8 cellular contexts compared by ENCODE assay signal in genomic region chr6:5471044-5471443, GRCh38.
DNase-seq lines count a peak whose midpoint lies in the region; ATAC-seq and TF ChIP-seq lines count a peak whose summit lies in the region.

No MANE protein-coding gene starts in this region.

- H3K36me3 Mint-ChIP-seq in activated CD4-positive, alpha-beta T cell treated with anti-CD3 and anti-CD28 coated beads for 36 hours (ENCODE audit: low read depth) = no peaks in the 10 kb centered on the region
- no peaks in the 10 kb centered on the region for H3K36me3 Mint-ChIP-seq in chondrocyte (ENCODE audit: low read depth)

- no peaks in the 10 kb centered on the region for H3K9me3 Mint-ChIP-seq in activated CD4-positive, alpha-beta T cell treated with anti-CD3 and anti-CD28 coated beads for 36 hours (ENCODE audit: low read depth)
- H3K9me3 Mint-ChIP-seq in chondrocyte (ENCODE audit: low read depth) = no peaks in the 10 kb centered on the region

- peak; percentile 53 for TF ChIP-seq CTCF in GM12801 (IDR thresholded peaks at IDR 0.05; ENCODE audit: extremely low read depth, insufficient read length)
- peak; percentile 98 for TF ChIP-seq CTCF in chondrocyte (IDR thresholded peaks at IDR 0.05)
- no peak for TF ChIP-seq CTCF in omental fat pad (IDR thresholded peaks at IDR 0.05)

- H3K4me3 Mint-ChIP-seq in activated CD4-positive, alpha-beta T cell treated with anti-CD3 and anti-CD28 coated beads for 36 hours = no peak overlapping the region
- no peak overlapping the region for H3K4me3 Mint-ChIP-seq in chondrocyte (ENCODE audit: unreplicated experiment)

- ATAC-seq in HG03095 (IDR thresholded peaks at IDR 0.05; ENCODE audit: unreplicated experiment) = peak; percentile 69
- ATAC-seq in activated CD4-positive, alpha-beta T cell treated with anti-CD3 and anti-CD28 coated beads for 36 hours = peak; percentile 89
- ATAC-seq in omental fat pad (ENCODE audit: low FRiP score) = no peak

- intact Hi-C loops in activated CD4-positive, alpha-beta T cell treated with anti-CD3 and anti-CD28 coated beads for 36 hours (cut with DNase I, micrococcal nuclease) = loop anchor here (1.0 to 10.0 kb wide), 4 partner anchors 524 to 1076 kb away; partner anchors contain the start of gene NRN1 (in 1 of the 2)

- CTCF ChIA-PET in activated CD4-positive, alpha-beta T cell treated with anti-CD3 and anti-CD28 coated beads for 36 hours (lab: Charles Lee) = interaction anchor here (0.5 to 1.8 kb wide), 24 partner anchors 8 to 1075 kb away, joined by 3 to 8 read pairs (median 3); no protein-coding TSS in a partner anchor

- DNase-seq in NCI-H345 (lab: John Stamatoyannopoulos, UW) = peak; percentile 36
- DNase-seq in activated CD4-positive, alpha-beta T cell treated with anti-CD3 and anti-CD28 coated beads for 36 hours = peak; percentile 79
- DNase-seq in chondrocyte (ENCODE audit: low spot score) = no peak
- DNase-seq in left kidney (ENCODE audit: low read depth, low spot score) = peak; percentile 76
- DNase-seq in stimulated activated CD4-positive, alpha-beta T cell treated with anti-CD3 and anti-CD28 coated beads, TNF-alpha, amount 100 ng/mL, for 1 hour (ENCODE audit: low read depth in 3 of 3, low spot score in 1 of 3) = peak in 2 of 3 donors; percentile 10 to 42
- no peak for DNase-seq in omental fat pad (ENCODE audit: low spot score)

- no peak overlapping the region for H3K27ac Mint-ChIP-seq in activated CD4-positive, alpha-beta T cell treated with anti-CD3 and anti-CD28 coated beads for 36 hours
- no peak overlapping the region for H3K27ac Mint-ChIP-seq in chondrocyte (ENCODE audit: unreplicated experiment)

- POLR2A ChIA-PET in activated CD4-positive, alpha-beta T cell treated with anti-CD3 and anti-CD28 coated beads for 36 hours (lab: Charles Lee) = interaction anchor here (0.5 kb wide), 1 partner anchor 1484 kb away, joined by 3 read pairs; no protein-coding TSS in a partner anchor

- H3K27me3 Mint-ChIP-seq in activated CD4-positive, alpha-beta T cell treated with anti-CD3 and anti-CD28 coated beads for 36 hours = no peaks in the 10 kb centered on the region
- H3K27me3 Mint-ChIP-seq in chondrocyte (ENCODE audit: low read depth) = no peaks in the 10 kb centered on the region

- H3K4me1 Mint-ChIP-seq in activated CD4-positive, alpha-beta T cell treated with anti-CD3 and anti-CD28 coated beads for 36 hours = peaks cover 4% of the 10 kb centered on the region
- H3K4me1 Mint-ChIP-seq in chondrocyte (ENCODE audit: low read depth) = peaks cover 12% of the 10 kb centered on the region

Comparison
In these comparisons a context has a peak if more than half of its experiments do, and no peak if none do; other contexts are left out.
1. CTCF ChIP-seq: peak in GM12801 (single experiment) and chondrocyte (single experiment); none in omental fat pad (0 of 3).
2. DNase-seq: peak in NCI-H345 (single experiment), activated CD4-positive, alpha-beta T cell treated with anti-CD3 and anti-CD28 coated beads for 36 hours (single experiment), left kidney (single experiment) and stimulated activated CD4-positive, alpha-beta T cell treated with anti-CD3 and anti-CD28 coated beads, TNF-alpha, amount 100 ng/mL, for 1 hour (2 of 3); none in chondrocyte (single experiment) and omental fat pad (single experiment).